8 cellular contexts compared by ENCODE assay signal in genomic region chrX:7927259-7928167, GRCh38. TPM values are rescaled to one million over a fixed set of nuclear protein-coding genes. Genes with fewer than 3 reads are reported as not detected.
DNase-seq lines count a peak whose midpoint lies in the region; ATAC-seq, FAIRE-seq and TF ChIP-seq lines count a peak whose summit lies in the region.

PNPLA4 (minus strand) TSS chrX:7927413; CDS start chrX:7926119, 1,294 bp downstream.

- H3K36me3 Mint-ChIP-seq in central memory CD8-positive, alpha-beta T cell (ENCODE audit: insufficient read depth) = peaks cover 5% of the 10 kb centered on the region

- no peaks in the 10 kb centered on the region for H3K79me2 ChIP-seq in HCT116 (ENCODE audit: insufficient read depth, low read length)

- H3K27me3 ChIP-seq in HCT116 (ENCODE audit: insufficient read depth, low read length) = no peaks in the 10 kb centered on the region
- H3K27me3 ChIP-seq in HAP-1 (ENCODE audit: low read depth) = no peaks in the 10 kb centered on the region

- H2AFZ ChIP-seq in HCT116 (ENCODE audit: low read depth, low read length, poor library complexity, severe bottlenecking) = no peak within 1 kb of the TSS

- no peaks in the 10 kb centered on the region for H3K9me3 ChIP-seq in HCT116 (ENCODE audit: control insufficient read depth in 1 of 2, insufficient read depth in 1 of 2, low read depth in 1 of 2, low read length in 2 of 2)
- no peaks in the 10 kb centered on the region for H3K9me3 ChIP-seq in kidney (ENCODE audit: control insufficient read depth in 1 of 2, low read length in 2 of 2)
- no peaks in the 10 kb centered on the region for H3K9me3 ChIP-seq in HAP-1

- DNase-seq in GM04503 (ENCODE audit: low read depth) = peak; percentile 24
- DNase-seq in HCT116 (ENCODE audit: low read depth, low spot score) = peak; percentile 72
- DNase-seq in NCI-H1048 (lab: John Stamatoyannopoulos, UW) = peak; percentile 77
- DNase-seq in activated CD4-positive, CD25-positive, alpha-beta regulatory T cell treated with anti-CD3 and anti-CD28 coated beads, Interleukin-2, amount 50 U/mL, for 72 hours = peak; percentile 87
- peak; percentile 62 to 71 for DNase-seq in central memory CD8-positive, alpha-beta T cell (ENCODE audit: low spot score in 2 of 2)
- DNase-seq in kidney = peak; percentile 96
- DNase-seq in stimulated activated CD4-positive, alpha-beta T cell treated with anti-CD3 and anti-CD28 coated beads, Interleukin-15, amount 100 ng/mL, for 1 hour (ENCODE audit: low read depth in 1 of 2, low spot score in 1 of 2) = peak; percentile 55 to 63
- DNase-seq in HAP-1 (ENCODE audit: low spot score in 2 of 2) = no peak

- no peaks in the 10 kb centered on the region for H3K4me1 Mint-ChIP-seq in central memory CD8-positive, alpha-beta T cell

- no peaks in the 10 kb centered on the region for H3K9me3 Mint-ChIP-seq in central memory CD8-positive, alpha-beta T cell

- peak within 1 kb of the TSS; percentile 82 for H3K4me3 Mint-ChIP-seq in central memory CD8-positive, alpha-beta T cell

- H3K27ac Mint-ChIP-seq in central memory CD8-positive, alpha-beta T cell (ENCODE audit: low read depth) = peak within 1 kb of the TSS; percentile 95

- H3K9me2 ChIP-seq in HCT116 (ENCODE audit: insufficient read depth) = no peaks in the 10 kb centered on the region

- RAD21 ChIA-PET in HCT116 (lab: Charles Lee; ENCODE audit: low non-redundant PET in 1 of 2, low total read pairs in 2 of 2, uncharacterized antibody in 2 of 2, unreplicated experiment in 2 of 2) = no interaction called here

- no peaks in the 10 kb centered on the region for H3K36me3 ChIP-seq in HCT116 (ENCODE audit: control insufficient read depth in 1 of 2, insufficient read depth in 2 of 2, low read length in 2 of 2)
- peaks cover 0 to 19% of the 10 kb centered on the region in 2 donors for H3K36me3 ChIP-seq in kidney (ENCODE audit: control insufficient read depth in 1 of 2, insufficient read depth in 2 of 2, low read length in 2 of 2)
- H3K36me3 ChIP-seq in HAP-1 (replicated peaks) = no peaks in the 10 kb centered on the region

- H3K4me3 ChIP-seq in HCT116 (replicated peaks in 1 of 2; ENCODE audit: low read depth in 1 of 2, low read length in 2 of 2) = peak within 1 kb of the TSS; percentile 64 to 68
- H3K4me3 ChIP-seq in kidney (ENCODE audit: low read length in 2 of 2) = peak within 1 kb of the TSS; percentile 93 to 94
- no peak within 1 kb of the TSS for H3K4me3 ChIP-seq in HAP-1

- H4K20me1 ChIP-seq in HCT116 (ENCODE audit: insufficient read depth) = no peaks in the 10 kb centered on the region

- TF ChIP-seq CTCF in HCT116 (IDR thresholded peaks at IDR 0.05 in 2 of 3, conservative IDR thresholded peaks at IDR 0.05 in 1 of 3; ENCODE audit: borderline replicate concordance in 1 of 3, insufficient read depth in 1 of 3, low read depth in 2 of 3, low read length in 2 of 3) (peak in 2 of 3 experiments; percentile 39 to 42; a peak in 4 of 6 replicates), kidney (IDR thresholded peaks at IDR 0.05; ENCODE audit: borderline replicate concordance, extremely low read depth, insufficient read depth) (no peak)

- FAIRE-seq in kidney (lab: Jason Lieb, UNC) = peak; percentile 3

- H3K9ac ChIP-seq in HCT116 (ENCODE audit: low read length) = peak within 1 kb of the TSS; percentile 67
- H3K9ac ChIP-seq in kidney (ENCODE audit: low read length in 2 of 2) = peak within 1 kb of the TSS; percentile 22 to 79

- peak within 1 kb of the TSS; percentile 82 for H3K4me2 ChIP-seq in HCT116 (ENCODE audit: low read length)

- CTCF ChIA-PET in HCT116 (lab: Charles Lee) = no interaction called here

- no peak for TF ChIP-seq RAD21 in HCT116 (IDR thresholded peaks at IDR 0.05; ENCODE audit: low read depth)

- H3K4me1 ChIP-seq in HCT116 (ENCODE audit: control insufficient read depth in 1 of 2, insufficient read depth in 2 of 2, low read length in 2 of 2) = peaks cover 0 to 7% of the 10 kb centered on the region in 2 experiments; a peak in 1 of 4 replicates
- H3K4me1 ChIP-seq in kidney (ENCODE audit: control insufficient read depth in 1 of 2, insufficient read depth in 1 of 2, low read depth in 1 of 2, low read length in 2 of 2) = peaks cover 0 to 7% of the 10 kb centered on the region in 2 donors
- H3K4me1 ChIP-seq in HAP-1 = no peaks in the 10 kb centered on the region

- H3K27ac ChIP-seq in HCT116 (ENCODE audit: low read depth, low read length) = peak within 1 kb of the TSS; percentile 84
- H3K27ac ChIP-seq in kidney (ENCODE audit: low read depth in 2 of 2, low read length in 2 of 2) = peak within 1 kb of the TSS; percentile 75 to 90

- TF ChIP-seq POLR2A in HCT116 (IDR thresholded peaks at IDR 0.05; ENCODE audit: borderline replicate concordance, extremely low read depth, insufficient read depth, insufficient read length) = peak; percentile 73

- H3K27me3 Mint-ChIP-seq in central memory CD8-positive, alpha-beta T cell = peaks cover 8% of the 10 kb centered on the region

- intact Hi-C loops in HCT116 (cut with micrococcal nuclease) = loop anchor here (2.0 kb wide), 1 partner anchor 795 kb away; no protein-coding TSS in a partner anchor
- intact Hi-C loops in kidney (cut with DNase I) = no loop called here

- TSS peak; percentile 81 for BruUV-seq in HCT116 (replicated peaks; lab: Mats Ljungman, UMichigan)

- POLR2A ChIA-PET in HCT116 (lab: Charles Lee) = no interaction called here

- peak; percentile 94 for ATAC-seq in HCT116
- peak; percentile 88 for ATAC-seq in central memory CD8-positive, alpha-beta T cell (replicated peaks; ENCODE audit: extremely low read depth, poor library complexity, severe bottlenecking)

- in situ Hi-C loops in HAP-1 (cut with MboI; ENCODE audit: low sequenced_read_pairs) = no loop called here

TF ChIP-seq in HCT116, 20 proteins besides CTCF, POLR2A, EP300 and RAD21 (continues in another document):
- TF ChIP-seq ZFX (IDR thresholded peaks at IDR 0.05) (peak; percentile 82), ATF3 (IDR thresholded peaks at IDR 0.05) (no peak), POLR2AphosphoS5 (IDR thresholded peaks at IDR 0.05; ENCODE audit: low read depth, low read length) (peak; percentile 78), SRF (IDR thresholded peaks at IDR 0.05; ENCODE audit: low read depth) (peak; percentile 70; the same call in 1 of the 2 replicates), SIN3A (IDR thresholded peaks at IDR 0.05; ENCODE audit: low read depth) (peak; percentile 46; the same call in 1 of the 2 replicates), YY1 (IDR thresholded peaks at IDR 0.05; ENCODE audit: extremely low read depth, insufficient replicate concordance, low read depth, low read length) (no peak), ZNF274 (IDR thresholded peaks at IDR 0.05; ENCODE audit: low read depth, low read length) (no peak), REST (IDR thresholded peaks at IDR 0.05; ENCODE audit: low read depth) (no peak), EGR1 (IDR thresholded peaks at IDR 0.05; ENCODE audit: low read depth) (no peak), MAX (IDR thresholded peaks at IDR 0.05) (peak; percentile 42; the same call in 1 of the 2 replicates), EZH2 (IDR thresholded peaks at IDR 0.05) (no peak), JUND (IDR thresholded peaks at IDR 0.05) (no peak), EZH2phosphoT487 (IDR thresholded peaks at IDR 0.05; ENCODE audit: borderline replicate concordance) (no peak), SP1 (IDR thresholded peaks at IDR 0.05; ENCODE audit: low read depth) (peak; percentile 35; the same call in 1 of the 2 replicates), CEBPB (IDR thresholded peaks at IDR 0.05; ENCODE audit: low read depth) (no peak), ELF1 (IDR thresholded peaks at IDR 0.05; ENCODE audit: borderline replicate concordance, low read depth) (peak; percentile 36; the same call in 1 of the 2 replicates)

RNA-seq across cellular contexts. Expression of gene PNPLA4, which starts in this region (rescaled TPM):
- total RNA-seq in HCT116 (2021; ENCODE audit: unreplicated experiment) (15.5 TPM), kidney (27.7 TPM)
- 11.9 and 14.0 TPM in 2 replicates for polyA plus RNA-seq in HCT116 (2012)
- 45.3 TPM for polyA plus RNA-seq in kidney (ENCODE audit: insufficient read depth, low read depth, low replicate concordance)

Comparison
In these comparisons a context has a peak if more than half of its experiments do, and no peak if none do; other contexts are left out.
1. DNase-seq: peak in GM04503 (single experiment), HCT116 (single experiment), NCI-H1048 (single experiment), activated CD4-positive, CD25-positive, alpha-beta regulatory T cell treated with anti-CD3 and anti-CD28 coated beads, Interleukin-2, amount 50 U/mL, for 72 hours (single experiment), central memory CD8-positive, alpha-beta T cell (2 of 2), kidney (single experiment) and stimulated activated CD4-positive, alpha-beta T cell treated with anti-CD3 and anti-CD28 coated beads, Interleukin-15, amount 100 ng/mL, for 1 hour (2 of 2); none in HAP-1 (0 of 2).